ENCODE assay signal across 15 cellular contexts in the genomic region with DNA sequence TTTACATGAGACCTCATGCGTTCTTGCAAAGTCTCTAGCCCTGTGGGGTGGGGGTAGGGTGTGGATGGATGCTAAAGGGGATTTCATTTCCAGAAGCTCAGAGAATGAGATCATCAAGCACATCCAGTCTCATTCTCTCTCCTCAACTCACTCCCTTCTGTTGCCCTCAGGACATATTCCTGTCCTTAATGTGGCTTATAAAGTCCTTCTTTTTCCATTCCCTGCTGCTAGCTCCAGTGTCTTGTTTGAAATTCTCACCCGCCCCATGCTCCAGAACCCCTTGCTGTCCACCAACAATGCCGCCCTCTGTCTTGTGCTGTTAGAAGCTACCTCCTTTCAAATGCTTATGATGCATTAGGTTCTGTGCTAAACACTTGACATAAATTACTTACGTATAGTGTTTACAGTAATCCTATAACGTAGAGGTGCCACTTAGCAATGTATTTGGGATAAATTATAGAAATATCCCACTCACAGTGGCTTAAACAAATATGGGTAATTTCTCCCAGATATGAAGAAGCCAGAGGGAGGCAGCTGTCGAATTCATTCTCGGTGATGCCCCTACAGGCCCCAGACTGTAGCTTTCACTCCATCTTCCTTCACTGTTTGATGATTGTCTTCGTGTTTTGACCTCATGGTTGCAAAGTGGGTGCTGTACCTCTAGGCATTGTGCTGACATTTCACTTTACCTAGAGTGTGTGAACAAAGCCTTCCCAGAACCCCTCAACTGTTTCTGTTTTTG.
DNase-seq lines count a peak whose midpoint lies in the region; ATAC-seq and TF ChIP-seq lines count a peak whose summit lies in the region.
"Had no signal": no experiment of that assay in that cellular context is flagged by ENCODE, and none has a peak within 500 bp of the region (broad histone marks: within the 10 kb centered on the region; RNA-seq: fewer than 3 reads in every experiment).

No MANE protein-coding gene starts in this region.

- no peak for TF ChIP-seq CTCF in GM20000 (IDR thresholded peaks at IDR 0.05; ENCODE audit: extremely low read depth, missing control alignments)

- H3K4me1 ChIP-seq in GM23248 (ENCODE audit: insufficient read depth), result peaks cover 45% of the 10 kb centered on the region
- H3K4me1 ChIP-seq: adrenal gland had no signal

- H3K36me3 ChIP-seq in GM23248 (ENCODE audit: low read depth), result no peaks in the 10 kb centered on the region
- H3K36me3 ChIP-seq: adrenal gland had no signal

- H3F3A ChIP-seq in GM23248 (ENCODE audit: insufficient read depth), result peaks cover 28% of the 10 kb centered on the region; the same call in 1 of the 2 replicates

- H3K9me2 ChIP-seq in GM23248 (ENCODE audit: insufficient read depth), result no peaks in the 10 kb centered on the region

- H3K27ac ChIP-seq in GM23248, result no peak overlapping the region
- H3K27ac ChIP-seq: adrenal gland, PC-9 had no signal

- H3K4me2 ChIP-seq in GM23248 (ENCODE audit: unreplicated experiment), result no peak overlapping the region
- H3K4me2 ChIP-seq: PC-9 had no signal

- H3K4me3 ChIP-seq in GM23248, result no peak overlapping the region
- H3K4me3 ChIP-seq: adrenal gland, PC-9 had no signal

- H3K27me3 ChIP-seq in GM23248 (replicated peaks; ENCODE audit: insufficient read depth), result no peaks in the 10 kb centered on the region
- H3K27me3 ChIP-seq: adrenal gland had no signal

- in situ Hi-C loops in GM23248 (cut with MboI), result no loop called here

- no peaks in the 10 kb centered on the region for H3K79me2 ChIP-seq in GM23248 (ENCODE audit: insufficient read depth)

- H2AFZ ChIP-seq in GM23248, result no peak overlapping the region
- H2AFZ ChIP-seq: PC-9 had no signal

- 91 to 92% methylated on average over 8 of the region's 8 CpGs for WGBS in GM23248 (ENCODE audit: low coverage in 1 of 2, low lambda C conversion rate in 2 of 2, missing lambda C conversion rate in 2 of 2), 2 experiments

- DNase-seq in GM23248 (peak; percentile 41), RPMI7951 (ENCODE audit: low read depth) (peak; percentile 94), fibroblast of peridontal ligament (ENCODE audit: extremely low read depth) (peak; percentile 62), non-pigmented ciliary epithelial cell (ENCODE audit: low read depth) (peak; percentile 63), GM20000 (ENCODE audit: low spot score) (no peak), NCI-H2196 (lab: John Stamatoyannopoulos, UW; ENCODE audit: unreplicated experiment) (no peak)
- DNase-seq: activated CD4-positive, alpha-beta memory T cell treated with anti-CD3 and anti-CD28 coated beads, Interleukin-2, amount 10 ng/mL, durations not matched to agents 7 days and 5 days; adrenal gland; immature natural killer cell; Karpas-422; NCI-H1694 treated with DMSO at 0.1 percent for 48 hours; NCI-H526; PC-9 had no signal

- H3K9me3 ChIP-seq in GM23248 (ENCODE audit: low read depth), result no peaks in the 10 kb centered on the region
- H3K9me3 ChIP-seq: adrenal gland had no signal

- no peaks in the 10 kb centered on the region for H4K20me1 ChIP-seq in GM23248 (ENCODE audit: insufficient read depth)

- ATAC-seq in HG02798 (IDR thresholded peaks at IDR 0.05; ENCODE audit: poor library complexity, unreplicated experiment), result no peak
- no peak for ATAC-seq in HG03280 (IDR thresholded peaks at IDR 0.05; ENCODE audit: unreplicated experiment)

- no peak overlapping the region for H3K9ac ChIP-seq in GM23248

Comparison
In these comparisons a context has a peak if more than half of its experiments do, and no peak if none do; other contexts are left out.
1. DNase-seq: peak in GM23248 (single experiment), RPMI7951 (single experiment), fibroblast of peridontal ligament (single experiment) and non-pigmented ciliary epithelial cell (single experiment); none in GM20000 (single experiment) and NCI-H2196 (single experiment).